8 cellular contexts compared by ENCODE assay signal in genomic region chr15:57861039-57861638, GRCh38.
DNase-seq lines count a peak whose midpoint lies in the region; TF ChIP-seq lines count a peak whose summit lies in the region.

No MANE protein-coding gene starts in this region.

- no peak overlapping the region for H3K4me2 ChIP-seq in parathyroid adenoma (ENCODE audit: low read length)

- TF ChIP-seq CTCF in GM06990 (IDR thresholded peaks at IDR 0.05; ENCODE audit: insufficient read depth, low read length, poor library complexity, severe bottlenecking) (peak; percentile 74), WI38 (IDR thresholded peaks at IDR 0.05; ENCODE audit: low read depth, low read length) (peak; percentile 43; the same call in 1 of the 2 replicates), parathyroid adenoma (IDR thresholded peaks at IDR 0.05) (peak; percentile 77)

- DNase-seq in AG08395 (ENCODE audit: low spot score) (peak; percentile 50), GM06990 (ENCODE audit: extremely low read depth, insufficient read length) (no peak), NCI-H2029 treated with DMSO at 0.1 percent for 48 hours (lab: John Stamatoyannopoulos, UW) (peak; percentile 47), foreskin melanocyte (peak; percentile 51), HPDE6-E6E7 (ENCODE audit: extremely low spot score) (no peak)
- no peak for DNase-seq in activated effector memory CD4-positive, alpha-beta T cell treated with Interleukin-2 at 50 U/mL for 16 hours

- H3K9me3 ChIP-seq in parathyroid adenoma (ENCODE audit: control insufficient read depth, low read length), result no peaks in the 10 kb centered on the region

- H3K27ac ChIP-seq in parathyroid adenoma, result no peak overlapping the region

- H2AFZ ChIP-seq in parathyroid adenoma, result no peak overlapping the region

- H3K36me3 ChIP-seq in GM06990 (ENCODE audit: control insufficient read depth, insufficient read depth, low read length) (no peaks in the 10 kb centered on the region), parathyroid adenoma (ENCODE audit: control insufficient read depth, insufficient read depth, low read length) (no peaks in the 10 kb centered on the region)

- H3K9ac ChIP-seq in parathyroid adenoma, result no peak overlapping the region

- H3K4me1 ChIP-seq in parathyroid adenoma, result no peaks in the 10 kb centered on the region

- H3K27me3 ChIP-seq in GM06990 (replicated peaks; ENCODE audit: control insufficient read depth, insufficient read depth, low read length) (no peaks in the 10 kb centered on the region; the same call in 1 of the 2 replicates), parathyroid adenoma (ENCODE audit: control insufficient read depth, insufficient read depth, low read length) (no peaks in the 10 kb centered on the region)

- H3K79me2 ChIP-seq in parathyroid adenoma, result no peaks in the 10 kb centered on the region

- H3K4me3 ChIP-seq in GM06990 (replicated peaks; ENCODE audit: low read depth, low read length) (no peak overlapping the region), WI38 (ENCODE audit: low read depth, low read length) (no peak overlapping the region), parathyroid adenoma (ENCODE audit: low read depth, low read length) (no peak overlapping the region)

Comparison
In these comparisons a context has a peak if more than half of its experiments do, and no peak if none do; other contexts are left out.
1. DNase-seq: peak in AG08395 (single experiment), NCI-H2029 treated with DMSO at 0.1 percent for 48 hours (single experiment) and foreskin melanocyte (single experiment); none in GM06990 (single experiment), activated effector memory CD4-positive, alpha-beta T cell treated with Interleukin-2 at 50 U/mL for 16 hours (single experiment) and HPDE6-E6E7 (single experiment).
2. Peak in every context shown above with its lines, with median percentiles within 50 percentile points of each other: CTCF ChIP-seq.